ENCODE assay signal across 1 cellular context in the genomic region with DNA sequence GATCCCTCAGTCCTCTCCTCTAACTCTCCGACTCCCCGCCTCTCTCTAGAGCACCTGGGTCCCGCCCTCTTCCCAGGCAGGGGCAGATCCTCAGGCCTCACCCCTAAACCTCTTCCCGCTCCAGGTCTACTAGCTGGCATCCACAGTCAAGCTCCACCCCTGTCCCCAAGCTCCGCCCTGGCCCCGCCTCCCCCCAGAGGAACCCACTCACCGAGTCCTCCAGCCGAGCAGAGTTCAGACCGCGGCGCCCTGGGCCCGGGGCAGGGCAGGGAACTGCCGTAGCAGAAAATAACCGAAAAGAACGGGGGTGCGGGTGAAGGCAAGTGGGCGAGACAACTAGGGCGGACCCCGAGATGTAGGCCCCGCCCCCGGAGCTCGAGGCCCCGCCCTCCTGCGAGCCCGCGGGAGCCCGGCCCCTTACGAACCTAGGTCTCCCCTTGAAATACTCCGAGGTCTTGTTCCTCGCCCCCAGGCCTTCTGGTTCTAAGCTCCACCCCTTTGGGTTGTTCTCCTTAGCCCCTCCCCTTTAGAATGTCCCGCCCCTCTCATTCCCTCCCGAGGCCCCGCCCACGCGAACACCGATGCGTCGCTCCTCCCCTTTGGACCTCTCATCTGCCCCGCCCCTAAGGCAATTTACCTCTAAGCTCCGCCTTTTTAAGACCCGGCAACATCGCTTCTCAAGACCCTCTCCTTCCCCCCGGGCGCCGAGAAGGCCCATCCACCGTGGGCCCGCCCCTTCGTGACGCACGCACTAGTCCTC.
TF ChIP-seq lines count a peak whose summit lies in the region.

A gene with protein sequence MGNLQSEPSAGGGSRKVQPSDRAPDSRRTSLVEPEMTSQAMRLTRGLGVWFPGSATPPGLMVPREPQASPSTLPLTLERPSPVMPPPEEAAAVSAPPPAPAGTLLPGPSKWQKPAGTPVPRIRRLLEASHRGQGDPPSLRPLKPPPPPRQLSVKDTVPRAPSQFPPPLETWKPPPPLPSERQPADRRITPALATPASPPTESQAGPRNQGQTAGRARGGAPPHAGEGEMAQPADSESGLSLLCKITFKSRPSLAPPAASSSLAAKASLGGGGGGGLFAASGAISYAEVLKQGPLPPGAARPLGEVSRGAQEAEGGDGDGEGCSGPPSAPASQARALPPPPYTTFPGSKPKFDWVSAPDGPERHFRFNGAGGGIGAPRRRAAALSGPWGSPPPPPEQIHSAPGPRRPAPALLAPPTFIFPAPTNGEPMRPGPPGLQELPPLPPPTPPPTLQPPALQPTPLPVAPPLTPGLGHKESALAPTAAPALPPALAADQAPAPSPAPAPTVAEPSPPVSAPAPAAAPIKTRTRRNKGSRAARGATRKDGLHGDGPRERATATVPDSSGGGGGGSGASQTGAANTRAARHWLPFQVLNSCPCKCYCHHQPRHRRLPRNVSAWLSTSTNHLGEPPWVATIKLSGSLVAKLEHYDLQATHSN (minus strand): TSS at position 485 of the 760 bp plus-strand sequence. CDS start 773 bp downstream, outside the sequence.

TF ChIP-seq in A549, 52 proteins besides CTCF, POLR2A, EP300 and RAD21 (continued from another document):
- TF ChIP-seq, protein P1, sequence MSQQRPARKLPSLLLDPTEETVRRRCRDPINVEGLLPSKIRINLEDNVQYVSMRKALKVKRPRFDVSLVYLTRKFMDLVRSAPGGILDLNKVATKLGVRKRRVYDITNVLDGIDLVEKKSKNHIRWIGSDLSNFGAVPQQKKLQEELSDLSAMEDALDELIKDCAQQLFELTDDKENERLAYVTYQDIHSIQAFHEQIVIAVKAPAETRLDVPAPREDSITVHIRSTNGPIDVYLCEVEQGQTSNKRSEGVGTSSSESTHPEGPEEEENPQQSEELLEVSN (IDR thresholded peaks at IDR 0.05; ENCODE audit: borderline replicate concordance, low read depth), result no peak
- TF ChIP-seq, protein P2, sequence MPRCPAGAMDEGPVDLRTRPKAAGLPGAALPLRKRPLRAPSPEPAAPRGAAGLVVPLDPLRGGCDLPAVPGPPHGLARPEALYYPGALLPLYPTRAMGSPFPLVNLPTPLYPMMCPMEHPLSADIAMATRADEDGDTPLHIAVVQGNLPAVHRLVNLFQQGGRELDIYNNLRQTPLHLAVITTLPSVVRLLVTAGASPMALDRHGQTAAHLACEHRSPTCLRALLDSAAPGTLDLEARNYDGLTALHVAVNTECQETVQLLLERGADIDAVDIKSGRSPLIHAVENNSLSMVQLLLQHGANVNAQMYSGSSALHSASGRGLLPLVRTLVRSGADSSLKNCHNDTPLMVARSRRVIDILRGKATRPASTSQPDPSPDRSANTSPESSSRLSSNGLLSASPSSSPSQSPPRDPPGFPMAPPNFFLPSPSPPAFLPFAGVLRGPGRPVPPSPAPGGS (IDR thresholded peaks at IDR 0.05), result peak; percentile 46; the same call in 1 of the 3 replicates
- no peak for TF ChIP-seq MAFK (IDR thresholded peaks at IDR 0.05; ENCODE audit: partially characterized antibody)
- TF ChIP-seq, protein P3, sequence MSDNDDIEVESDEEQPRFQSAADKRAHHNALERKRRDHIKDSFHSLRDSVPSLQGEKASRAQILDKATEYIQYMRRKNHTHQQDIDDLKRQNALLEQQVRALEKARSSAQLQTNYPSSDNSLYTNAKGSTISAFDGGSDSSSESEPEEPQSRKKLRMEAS (IDR thresholded peaks at IDR 0.05), result no peak; the same call in 1 of the 2 replicates
- TF ChIP-seq POLR2AphosphoS2 (conservative IDR thresholded peaks at IDR 0.05; ENCODE audit: low read length), result peak; percentile 73; the same call in 1 of the 2 replicates
- no peak for TF ChIP-seq RFX5 (IDR thresholded peaks at IDR 0.05)
- peak; percentile 6 to 53; a peak in 2 of 5 replicates for TF ChIP-seq JUN (IDR thresholded peaks at IDR 0.05)
